ENCODE assay signal across 13 cellular contexts in the genomic region with DNA sequence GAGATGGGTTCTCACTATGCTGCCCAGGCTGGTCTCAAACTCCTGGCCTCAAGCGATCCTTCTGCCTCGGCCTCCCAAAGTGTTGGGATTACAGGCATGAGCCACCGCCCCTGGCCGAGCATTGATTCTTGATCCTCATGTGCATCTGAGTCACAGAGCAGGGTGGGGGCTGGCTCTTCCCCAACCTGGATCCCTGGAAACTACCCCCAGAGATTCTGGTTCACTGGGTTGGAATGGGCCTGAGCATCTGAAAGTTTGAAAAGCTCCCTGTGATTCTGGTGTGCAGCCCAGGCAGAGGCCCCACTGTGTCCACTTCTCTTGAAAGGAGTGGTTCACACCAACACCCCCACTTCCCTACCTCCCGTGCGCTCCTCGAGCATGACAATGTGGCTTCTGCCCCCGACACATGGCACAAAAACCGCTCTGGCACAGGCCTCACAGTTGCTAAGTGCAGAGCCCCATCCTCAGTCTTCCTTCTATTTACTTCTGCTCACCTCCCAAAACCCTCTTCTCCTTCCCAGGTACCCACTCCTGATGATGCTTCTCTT. TPM values are rescaled to one million over a fixed set of nuclear protein-coding genes. Genes with fewer than 3 reads are reported as not detected.
DNase-seq lines count a peak whose midpoint lies in the region; ATAC-seq and TF ChIP-seq lines count a peak whose summit lies in the region.
"Had no signal": no experiment of that assay in that cellular context is flagged by ENCODE, and none has a peak within 500 bp of the region (broad histone marks: within the 10 kb centered on the region; RNA-seq: fewer than 3 reads in every experiment).

No MANE protein-coding gene starts in this region.

- DNase-seq in GM23338 (ENCODE audit: low spot score): no peak
- no peak for DNase-seq in WTC11 (ENCODE audit: low spot score)
- DNase-seq in mesothelial cell of epicardium (ENCODE audit: low spot score in 2 of 2, unreplicated experiment in 2 of 2): no peak
- no peak for DNase-seq in upper lobe of left lung
- no peak for DNase-seq in esophagus muscularis mucosa (ENCODE audit: extremely low spot score)
- DNase-seq: BE2C, Kasumi-1, NCI-H187 treated with DMSO at 0.1 percent for 48 hours, NCI-H2171, NCI-H446 treated with DMSO at 0.1 percent for 48 hours, NCI-H748 treated with DMSO at 0.1 percent for 48 hours had no signal

- H3K27me3 Mint-ChIP-seq in GM23338 (ENCODE audit: insufficient read depth, low read depth, poor library complexity) (peaks cover 22% of the 10 kb centered on the region), WTC11 (ENCODE audit: low read depth) (no peaks in the 10 kb centered on the region), mesothelial cell of epicardium (ENCODE audit: low read depth) (no peaks in the 10 kb centered on the region)
- H3K27me3 Mint-ChIP-seq in stimulated activated memory B cell treated with anti-CD40 and anti-IgM and Interleukin-4, amounts not matched to agents 10 μg/mL and 1 μg/mL and 100 μg/mL, for 72 hours: no peaks in the 10 kb centered on the region

- no peak for ATAC-seq in GM23338
- no peak for ATAC-seq in WTC11
- no peak for ATAC-seq in stimulated activated memory B cell treated with anti-CD40 and anti-IgM and Interleukin-4, amounts not matched to agents 10 μg/mL and 1 μg/mL and 100 μg/mL, for 72 hours
- no peak for ATAC-seq in upper lobe of left lung (ENCODE audit: low FRiP score in 2 of 2)
- no peak for ATAC-seq in HG03521 (IDR thresholded peaks at IDR 0.05; ENCODE audit: unreplicated experiment)

- H3K9me3 ChIP-seq in upper lobe of left lung: no peaks in the 10 kb centered on the region
- no peaks in the 10 kb centered on the region for H3K9me3 ChIP-seq in esophagus muscularis mucosa
- H3K9me3 ChIP-seq: BE2C had no signal

- no peak overlapping the region for H3K4me2 ChIP-seq in GM23338

- peaks cover 82% of the 10 kb centered on the region for H3K79me2 ChIP-seq in GM23338 (replicated peaks; ENCODE audit: insufficient read depth)

- WGBS in upper lobe of left lung, 2 donors: 92 to 94% methylated on average over 6 to 9 of the region's 9 CpGs
- 95% methylated on average over 7 of the region's 9 CpGs for WGBS in esophagus muscularis mucosa

- CTCF ChIA-PET in WTC11 (lab: Charles Lee): interaction anchor here (0.6 to 2.2 kb wide), 3 partner anchors 8 to 132 kb away, joined by 3 to 8 read pairs (median 5); a partner anchor contains a TSS

- POLR2A ChIA-PET in WTC11 (lab: Charles Lee): interaction anchor here (0.5 kb wide), 1 partner anchor 319 kb away, joined by 3 read pairs; no protein-coding TSS in a partner anchor

- H3F3A ChIP-seq in GM23338 (replicated peaks; ENCODE audit: low read depth): 0 out of 2 replicates have a peak, but pooled peaks cover 11% of the 10 kb centered on the region

- TF ChIP-seq POLR2A in upper lobe of left lung (IDR thresholded peaks at IDR 0.05) (no peak), esophagus muscularis mucosa (IDR thresholded peaks at IDR 0.05; ENCODE audit: low read depth) (no peak)

- H4K20me1 ChIP-seq in GM23338 (replicated peaks; ENCODE audit: insufficient read depth): peaks cover 9% of the 10 kb centered on the region; the same call in 1 of the 2 replicates

- TF ChIP-seq EP300 in upper lobe of left lung (IDR thresholded peaks at IDR 0.05): no peak
- TF ChIP-seq EP300 in esophagus muscularis mucosa (IDR thresholded peaks at IDR 0.05): no peak

- intact Hi-C loops in esophagus muscularis mucosa (cut with DNase I): no loop called here

- TF ChIP-seq CTCF in GM23338 (conservative IDR thresholded peaks at IDR 0.05; ENCODE audit: low read depth in 2 of 2) (no peak), WTC11 (IDR thresholded peaks at IDR 0.05) (no peak), mesothelial cell of epicardium (IDR thresholded peaks at IDR 0.05; ENCODE audit: unreplicated experiment) (no peak), upper lobe of left lung (IDR thresholded peaks at IDR 0.05) (no peak), esophagus muscularis mucosa (IDR thresholded peaks at IDR 0.05) (no peak)

- H3K9me2 ChIP-seq in GM23338 (ENCODE audit: insufficient read depth): no peaks in the 10 kb centered on the region

- H3K27ac ChIP-seq in GM23338 (ENCODE audit: low read depth) (no peak overlapping the region), upper lobe of left lung (no peak overlapping the region), esophagus muscularis mucosa (replicated peaks in 1 of 4) (no peak overlapping the region)

- H3K4me1 Mint-ChIP-seq in GM23338 (peaks cover 35% of the 10 kb centered on the region), WTC11 (peaks cover 45% of the 10 kb centered on the region), mesothelial cell of epicardium (peaks cover 25% of the 10 kb centered on the region)
- peaks cover 47% of the 10 kb centered on the region for H3K4me1 Mint-ChIP-seq in stimulated activated memory B cell treated with anti-CD40 and anti-IgM and Interleukin-4, amounts not matched to agents 10 μg/mL and 1 μg/mL and 100 μg/mL, for 72 hours

- H3K27me3 ChIP-seq in GM23338 (ENCODE audit: insufficient read depth) (no peaks in the 10 kb centered on the region), upper lobe of left lung (no peaks in the 10 kb centered on the region), esophagus muscularis mucosa (no peaks in the 10 kb centered on the region)
- H3K27me3 ChIP-seq: BE2C had no signal

- peaks cover 69% of the 10 kb centered on the region for H3K36me3 Mint-ChIP-seq in GM23338 (ENCODE audit: low read depth)
- H3K36me3 Mint-ChIP-seq in WTC11: peaks cover 55% of the 10 kb centered on the region
- H3K36me3 Mint-ChIP-seq in mesothelial cell of epicardium: peaks cover 51% of the 10 kb centered on the region
- peaks cover 5% of the 10 kb centered on the region for H3K36me3 Mint-ChIP-seq in stimulated activated memory B cell treated with anti-CD40 and anti-IgM and Interleukin-4, amounts not matched to agents 10 μg/mL and 1 μg/mL and 100 μg/mL, for 72 hours

- H3K4me3 ChIP-seq in GM23338 (no peak overlapping the region), upper lobe of left lung (no peak overlapping the region), esophagus muscularis mucosa (no peak overlapping the region)

- H3K9me3 Mint-ChIP-seq in GM23338 (peaks cover 4% of the 10 kb centered on the region; the same call in 2 of the 3 replicates), WTC11 (no peaks in the 10 kb centered on the region), mesothelial cell of epicardium (peaks cover 7% of the 10 kb centered on the region)
- H3K9me3 Mint-ChIP-seq in stimulated activated memory B cell treated with anti-CD40 and anti-IgM and Interleukin-4, amounts not matched to agents 10 μg/mL and 1 μg/mL and 100 μg/mL, for 72 hours: no peaks in the 10 kb centered on the region

- H3K4me3 Mint-ChIP-seq in GM23338: no peak overlapping the region; the same call in 2 of the 3 replicates
- no peak overlapping the region for H3K4me3 Mint-ChIP-seq in WTC11
- no peak overlapping the region for H3K4me3 Mint-ChIP-seq in mesothelial cell of epicardium
- H3K4me3 Mint-ChIP-seq in stimulated activated memory B cell treated with anti-CD40 and anti-IgM and Interleukin-4, amounts not matched to agents 10 μg/mL and 1 μg/mL and 100 μg/mL, for 72 hours: no peak overlapping the region

- H3K36me3 ChIP-seq in GM23338 (ENCODE audit: insufficient read depth): no peaks in the 10 kb centered on the region; the same call in 1 of the 2 replicates
- no peaks in the 10 kb centered on the region for H3K36me3 ChIP-seq in upper lobe of left lung
- H3K36me3 ChIP-seq in esophagus muscularis mucosa: no peaks in the 10 kb centered on the region

- H3K27ac Mint-ChIP-seq in GM23338 (peak overlapping the region; percentile 24; the same call in 1 of the 2 replicates), WTC11 (peak overlapping the region; percentile 76), mesothelial cell of epicardium (peak overlapping the region; percentile 59)
- peak overlapping the region; percentile 2 for H3K27ac Mint-ChIP-seq in stimulated activated memory B cell treated with anti-CD40 and anti-IgM and Interleukin-4, amounts not matched to agents 10 μg/mL and 1 μg/mL and 100 μg/mL, for 72 hours

- H2AFZ ChIP-seq in GM23338: no peak overlapping the region

- H3K4me1 ChIP-seq in GM23338 (ENCODE audit: insufficient read depth) (peaks cover 39% of the 10 kb centered on the region), upper lobe of left lung (peaks cover 0 to 11% (median 8%) of the 10 kb centered on the region in 4 donors), esophagus muscularis mucosa (peaks cover 5 to 11% (median 10%) of the 10 kb centered on the region in 4 donors)

TF ChIP-seq in GM23338, 12 proteins besides CTCF, POLR2A, EP300 and RAD21 (continues in another document):
- TF ChIP-seq EZH2phosphoT487 (IDR thresholded peaks at IDR 0.05; ENCODE audit: unreplicated experiment) (no peak), NANOG (IDR thresholded peaks at IDR 0.05; ENCODE audit: borderline replicate concordance) (no peak), STAT1 (IDR thresholded peaks at IDR 0.05; ENCODE audit: unreplicated experiment) (no peak), EZH2 (IDR thresholded peaks at IDR 0.05; ENCODE audit: low read depth, unreplicated experiment) (no peak), ZNF331 (CRISPR knock-in tag; IDR thresholded peaks at IDR 0.05; ENCODE audit: low read depth) (no peak)

TF ChIP-seq in WTC11, 78 proteins besides CTCF, POLR2A, EP300 and RAD21 (continues in another document):
- TF ChIP-seq, protein P1, sequence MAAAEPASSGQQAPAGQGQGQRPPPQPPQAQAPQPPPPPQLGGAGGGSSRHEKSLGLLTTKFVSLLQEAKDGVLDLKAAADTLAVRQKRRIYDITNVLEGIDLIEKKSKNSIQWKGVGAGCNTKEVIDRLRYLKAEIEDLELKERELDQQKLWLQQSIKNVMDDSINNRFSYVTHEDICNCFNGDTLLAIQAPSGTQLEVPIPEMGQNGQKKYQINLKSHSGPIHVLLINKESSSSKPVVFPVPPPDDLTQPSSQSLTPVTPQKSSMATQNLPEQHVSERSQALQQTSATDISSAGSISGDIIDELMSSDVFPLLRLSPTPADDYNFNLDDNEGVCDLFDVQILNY (CRISPR knock-in tag; IDR thresholded peaks at IDR 0.05): no peak

RNA-seq across cellular contexts. Expression of a gene that starts 4.6 kb away (rescaled TPM):
- total RNA-seq in GM23338 (2014; rRNA removed; shearing (Covaris generic)): 102 and 128 TPM in 2 replicates
- 65.4 and 79.1 TPM in 2 replicates for polyA plus RNA-seq in GM23338 (2016; fragmentation: Nextera tagmentation; extraction: Ambion mirVana)
- total RNA-seq in WTC11 (2021): 138 to 187 TPM (median 182 TPM) in 3 replicates
- total RNA-seq in mesothelial cell of epicardium: 326 to 330 TPM (median 328 TPM) in 3 replicates
- total RNA-seq in upper lobe of left lung: 10 to 100 TPM in 3 of 6 donors, 1 to 10 TPM in 3; 4.8 to 17.8 (median 9.8) TPM
- 1 to 10 TPM; 1.7 to 5.1 (median 2.7) TPM for total RNA-seq in esophagus muscularis mucosa

RNA-seq across cellular contexts. Expression of a gene that starts 20.6 kb away (rescaled TPM):
- 2.1 and 2.3 TPM in 2 replicates for total RNA-seq in GM23338 (2014; rRNA removed; shearing (Covaris generic))
- 0.52 and 0.82 TPM in 2 replicates for polyA plus RNA-seq in GM23338 (2016; fragmentation: Nextera tagmentation; extraction: Ambion mirVana)
- total RNA-seq in WTC11 (2021) (2.3 to 2.4 TPM (median 2.3 TPM) in 3 replicates), mesothelial cell of epicardium (0.38 to 0.63 TPM (median 0.57 TPM) in 3 replicates), upper lobe of left lung (100 to 1,000 TPM in 1 of 6 donors, 10 to 100 TPM in 5; 16.8 to 112 (median 39.7) TPM), esophagus muscularis mucosa (1 to 10 TPM; 1.1 to 4.2 (median 2.6) TPM)

Comparison
In these comparisons a context has a peak if more than half of its experiments do, and no peak if none do; other contexts are left out.
1. H3K27ac Mint-ChIP-seq: peak in every context shown above with its lines; median percentile 76 in WTC11; 59 in mesothelial cell of epicardium; 24 in GM23338; 2 in stimulated activated memory B cell treated with anti-CD40 and anti-IgM and Interleukin-4, amounts not matched to agents 10 μg/mL and 1 μg/mL and 100 μg/mL, for 72 hours.